In genomic region chr10:106740-107139, GRCh38 we compare ENCODE assay signal across 23 cellular contexts.
"Had no signal": no experiment of that assay in that cellular context is flagged by ENCODE, and none has a peak within 500 bp of the region (broad histone marks: within the 10 kb centered on the region; RNA-seq: fewer than 3 reads in every experiment).

No MANE protein-coding gene starts in this region.

- H3K36me3 Mint-ChIP-seq: activated naive CD4-positive, alpha-beta T cell treated with anti-CD3 and anti-CD28 coated beads, Interleukin-2, amount 50 U/mL, for 72 hours; mesothelial cell of epicardium; T-cell had no signal

- FAIRE-seq: kidney had no signal

- H3K27ac Mint-ChIP-seq: activated CD4-positive, alpha-beta memory T cell treated with anti-CD3 and anti-CD28 coated beads, Interleukin-2, amount 10 ng/mL, durations not matched to agents 7 days and 5 days; dendritic cell treated with granulocyte-macrophage colony-stimulating factor and Interleukin-4, amounts not matched to agents 40 ng/mL and 50 ng/mL, for 4 days; mesothelial cell of epicardium; T-cell had no signal

- ATAC-seq: esophagus mucosa, gastrocnemius medialis, left lobe of liver, T-cell had no signal

- H3K4me1 Mint-ChIP-seq: mesothelial cell of epicardium had no signal

- DNase-seq: activated CD4-positive, alpha-beta memory T cell treated with anti-CD3 and anti-CD28 coated beads, Interleukin-2, amount 10 ng/mL, durations not matched to agents 7 days and 5 days; activated CD8-positive, alpha-beta memory T cell treated with anti-CD3 and anti-CD28 coated beads, Interleukin-2, amount 50 U/mL, for 48 hours; activated effector memory CD4-positive, alpha-beta T cell treated with anti-CD3 and anti-CD28 coated beads, Interleukin-2, amount 50 U/mL, for 16 hours; activated T-cell treated with anti-CD3 and anti-CD28 coated beads, Interleukin-2, amount 50 U/mL, for 48 hours; amygdala; effector CD8-positive, alpha-beta T cell; gastrocnemius medialis; head of caudate nucleus; kidney; occipital lobe; posterior cingulate gyrus; retina; stimulated activated CD4-positive, alpha-beta T cell treated with anti-CD3 and anti-CD28 coated beads, Interleukin-12 subunit alpha, Interleukin-12 subunit beta, amount 100 ng/mL, for 4 hours; stimulated activated CD4-positive, alpha-beta T cell treated with anti-CD3 and anti-CD28 coated beads, Interleukin-1b, Interleukin-23, amount 100 ng/mL, for 48 hours; stomach; T-cell; T-helper 9 cell; trophoblast cell had no signal

- H3K9me3 Mint-ChIP-seq: activated naive CD4-positive, alpha-beta T cell treated with anti-CD3 and anti-CD28 coated beads, Interleukin-2, amount 50 U/mL, for 72 hours; T-cell had no signal

- H3K27me3 Mint-ChIP-seq: activated CD4-positive, alpha-beta memory T cell treated with anti-CD3 and anti-CD28 coated beads, Interleukin-2, amount 10 ng/mL, durations not matched to agents 7 days and 5 days had no signal

- H3K4me3 Mint-ChIP-seq: activated CD4-positive, alpha-beta memory T cell treated with anti-CD3 and anti-CD28 coated beads, Interleukin-2, amount 10 ng/mL, durations not matched to agents 7 days and 5 days; dendritic cell treated with granulocyte-macrophage colony-stimulating factor and Interleukin-4, amounts not matched to agents 40 ng/mL and 50 ng/mL, for 4 days; mesothelial cell of epicardium; T-cell had no signal
